Comparison of ENCODE assay signal across 10 cellular contexts in the genomic region with DNA sequence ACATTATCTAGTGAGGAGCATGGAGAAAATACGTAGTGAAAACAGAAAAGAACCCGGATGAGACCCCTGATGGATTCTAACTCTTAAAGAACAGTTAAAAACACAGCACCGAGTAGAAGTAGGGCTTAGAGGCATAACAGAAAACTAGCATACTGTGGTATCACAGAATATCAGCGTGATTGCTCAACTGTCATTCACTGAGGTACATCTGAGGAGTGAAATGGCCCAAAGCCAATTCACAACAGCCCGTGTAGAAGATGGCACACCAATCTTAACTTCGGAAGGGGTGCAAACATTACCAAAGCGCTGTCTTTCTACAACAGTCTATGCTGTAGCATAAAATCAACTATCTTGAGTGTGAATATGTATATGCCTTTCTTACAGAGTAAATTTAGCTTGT. TPM values are rescaled to one million over a fixed set of nuclear protein-coding genes. Genes with fewer than 3 reads are reported as not detected.
DNase-seq lines count a peak whose midpoint lies in the region; TF ChIP-seq lines count a peak whose summit lies in the region.
"Had no signal": no experiment of that assay in that cellular context is flagged by ENCODE, and none has a peak within 500 bp of the region (broad histone marks: within the 10 kb centered on the region; RNA-seq: fewer than 3 reads in every experiment).

No MANE protein-coding gene starts in this region.

- H3K9ac ChIP-seq in skeletal muscle satellite cell (ENCODE audit: low read depth, low read length) = peak overlapping the region; percentile 91

- peak overlapping the region; percentile 88 for H3K4me2 ChIP-seq in skeletal muscle satellite cell (ENCODE audit: low read length)

- no peaks in the 10 kb centered on the region for H3K9me3 ChIP-seq in skeletal muscle satellite cell (replicated peaks; ENCODE audit: low read length)

- DNase-seq in DMS 273 (lab: John Stamatoyannopoulos, UW; ENCODE audit: unreplicated experiment) (peak; percentile 5), DMS 273 treated with DMSO at 0.1 percent for 48 hours (lab: John Stamatoyannopoulos, UW) (no peak), SK-MEL-5 (ENCODE audit: low read depth, low spot score) (peak; percentile 14), foreskin fibroblast (peak in 1 of 2 donors; percentile 9), cortex of kidney (lab: John Stamatoyannopoulos, UW) (no peak)
- no peak for DNase-seq in stimulated activated CD4-positive, alpha-beta T cell treated with anti-CD3 and anti-CD28 coated beads, Interleukin-4, amount 100 ng/mL, for 24 hours
- no peak for DNase-seq in activated CD8-positive, alpha-beta memory T cell treated with anti-CD3 and anti-CD28 coated beads, Interleukin-2, amount 50 U/mL, for 48 hours
- DNase-seq: NCI-H1436 treated with DMSO at 0.1 percent for 48 hours; stimulated activated CD4-positive, alpha-beta T cell treated with anti-CD3 and anti-CD28 coated beads, Interleukin-1b, Interleukin-23, amount 100 ng/mL, for 48 hours had no signal

- peak overlapping the region; percentile 80 for H3K4me3 ChIP-seq in foreskin fibroblast (ENCODE audit: low read depth in 1 of 2, low read length in 2 of 2)
- H3K4me3 ChIP-seq in skeletal muscle satellite cell (ENCODE audit: low read length) = peak overlapping the region; percentile 96

- H3K36me3 ChIP-seq in skeletal muscle satellite cell (ENCODE audit: insufficient read depth, low read length) = no peaks in the 10 kb centered on the region

- TF ChIP-seq CTCF in foreskin fibroblast (IDR thresholded peaks at IDR 0.05; ENCODE audit: low read depth, low read length) = no peak

- in situ Hi-C loops in SK-MEL-5 (cut with HindIII; ENCODE audit: low pct_unique_long_range_greater_than_20kb, low sequenced_read_pairs) = no loop called here

- no peaks in the 10 kb centered on the region for H3K27me3 ChIP-seq in skeletal muscle satellite cell (ENCODE audit: control insufficient read depth, insufficient read depth, low read length)

- peaks cover 8% of the 10 kb centered on the region for H3K4me1 ChIP-seq in skeletal muscle satellite cell (ENCODE audit: control insufficient read depth, insufficient read depth, low read length)

RNA-seq across cellular contexts. Expression of gene CLASP2, which starts 1.8 kb away (rescaled TPM):
- total RNA-seq in SK-MEL-5 (2014; rRNA removed; shearing (Covaris generic)) = 91.8 and 95.2 TPM in 2 replicates
- polyA plus RNA-seq in SK-MEL-5 (2015; cell fraction: cytosol; rRNA removed) = 34.7 and 37.5 TPM in 2 replicates
- 67.0 and 83.5 TPM in 2 replicates for polyA plus RNA-seq in SK-MEL-5 (2015; cell fraction: nucleus; rRNA removed)
- total RNA-seq in skeletal muscle satellite cell (2012; rRNA removed) = 35.0 and 35.6 TPM in 2 replicates

Comparison
In these comparisons a context has a peak if more than half of its experiments do, and no peak if none do; other contexts are left out.
1. DNase-seq: peak in DMS 273 (single experiment) and SK-MEL-5 (single experiment); none in DMS 273 treated with DMSO at 0.1 percent for 48 hours (single experiment), cortex of kidney (single experiment), stimulated activated CD4-positive, alpha-beta T cell treated with anti-CD3 and anti-CD28 coated beads, Interleukin-4, amount 100 ng/mL, for 24 hours (single experiment) and activated CD8-positive, alpha-beta memory T cell treated with anti-CD3 and anti-CD28 coated beads, Interleukin-2, amount 50 U/mL, for 48 hours (single experiment).